ENCODE assay signal across 8 cellular contexts in the genomic region with DNA sequence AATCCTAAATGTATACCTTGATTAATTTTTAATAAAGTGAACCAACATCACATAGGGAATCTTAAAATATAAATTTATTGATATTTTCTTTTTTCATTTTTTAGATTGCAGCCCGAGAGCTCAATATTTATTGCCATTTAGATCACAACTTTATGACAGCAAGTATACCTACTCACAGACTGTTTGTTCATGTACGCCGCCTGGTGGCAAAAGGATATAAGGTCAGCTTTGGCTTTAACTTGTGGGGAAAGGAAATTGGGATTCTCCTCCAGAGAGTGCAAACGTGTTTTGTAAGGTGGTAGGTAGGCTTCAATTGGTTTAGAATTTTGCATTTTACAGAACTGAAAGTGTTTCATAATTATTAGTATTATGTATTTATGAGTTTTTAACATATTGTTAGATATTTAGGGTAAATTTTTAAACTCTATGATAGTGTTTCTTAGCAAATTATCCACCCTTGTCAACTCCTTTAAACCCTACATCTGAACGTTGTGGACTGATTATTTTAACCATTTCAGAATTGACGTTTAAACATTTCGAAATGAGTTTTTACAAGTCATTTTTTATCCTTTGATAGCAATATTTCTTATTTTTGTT. TPM values are rescaled to one million over a fixed set of nuclear protein-coding genes. Genes with fewer than 3 reads are reported as not detected.
DNase-seq lines count a peak whose midpoint lies in the region; ATAC-seq and TF ChIP-seq lines count a peak whose summit lies in the region.

No MANE protein-coding gene starts in this region.

- CTCF ChIA-PET in activated CD4-positive, alpha-beta T cell treated with anti-CD3 and anti-CD28 coated beads, Interleukin-2, amount 10 ng/mL, durations not matched to agents 7 days and 5 days (lab: Charles Lee) = interaction anchor here (0.5 to 1.5 kb wide), 5 partner anchors 9 to 633 kb away, joined by 3 to 7 read pairs (median 4); a partner anchor contains a TSS

- no peak overlapping the region for H3K4me3 Mint-ChIP-seq in activated CD4-positive, alpha-beta T cell treated with anti-CD3 and anti-CD28 coated beads, Interleukin-2, amount 10 ng/mL, durations not matched to agents 7 days and 5 days

- no peak overlapping the region for H3K4me3 ChIP-seq in lower lobe of right lung

- DNase-seq in DMS 273 treated with DMSO at 0.1 percent for 48 hours (lab: John Stamatoyannopoulos, UW) (peak; percentile 17), NCI-H748 (lab: John Stamatoyannopoulos, UW; ENCODE audit: unreplicated experiment) (peak; percentile 72), dermis blood vessel endothelial cell (peak; percentile 86), lower lobe of right lung (peak; percentile 64)
- DNase-seq in activated CD4-positive, alpha-beta T cell treated with anti-CD3 and anti-CD28 coated beads, Interleukin-2, amount 10 ng/mL, durations not matched to agents 7 days and 5 days = peak; percentile 83
- peak; percentile 19 for DNase-seq in stimulated activated CD8-positive, alpha-beta memory T cell treated with anti-CD3 and anti-CD28 coated beads, Interleukin-15, amount 100 ng/mL, for 24 hours (ENCODE audit: low read depth)

- peak; percentile 49 for ATAC-seq in HG02885 (IDR thresholded peaks at IDR 0.05; ENCODE audit: poor library complexity, unreplicated experiment)
- ATAC-seq in lower lobe of right lung = peak; percentile 64 to 71
- no peak for ATAC-seq in GM18873 (IDR thresholded peaks at IDR 0.05; ENCODE audit: low FRiP score, unreplicated experiment)

- H3K36me3 ChIP-seq in lower lobe of right lung = peaks cover 60% of the 10 kb centered on the region

- no peaks in the 10 kb centered on the region for H3K4me1 ChIP-seq in lower lobe of right lung

- H3K27ac ChIP-seq in lower lobe of right lung = no peak overlapping the region

- H3K36me3 Mint-ChIP-seq in activated CD4-positive, alpha-beta T cell treated with anti-CD3 and anti-CD28 coated beads, Interleukin-2, amount 10 ng/mL, durations not matched to agents 7 days and 5 days (ENCODE audit: low read depth) = peaks cover 36% of the 10 kb centered on the region

- H3K9me3 ChIP-seq in lower lobe of right lung = no peaks in the 10 kb centered on the region

- intact Hi-C loops in lower lobe of right lung (cut with DNase I) = loop anchor here (10.0 kb wide), 1 partner anchor 187 kb away; a partner anchor contains a TSS

- H3K27me3 ChIP-seq in lower lobe of right lung (ENCODE audit: low read depth) = no peaks in the 10 kb centered on the region

- peak; percentile 87 for TF ChIP-seq CTCF in lower lobe of right lung (IDR thresholded peaks at IDR 0.05)

- no peak overlapping the region for H3K27ac Mint-ChIP-seq in activated CD4-positive, alpha-beta T cell treated with anti-CD3 and anti-CD28 coated beads, Interleukin-2, amount 10 ng/mL, durations not matched to agents 7 days and 5 days

- H3K4me1 Mint-ChIP-seq in activated CD4-positive, alpha-beta T cell treated with anti-CD3 and anti-CD28 coated beads, Interleukin-2, amount 10 ng/mL, durations not matched to agents 7 days and 5 days = peaks cover 9% of the 10 kb centered on the region

- no peaks in the 10 kb centered on the region for H3K9me3 Mint-ChIP-seq in activated CD4-positive, alpha-beta T cell treated with anti-CD3 and anti-CD28 coated beads, Interleukin-2, amount 10 ng/mL, durations not matched to agents 7 days and 5 days

- POLR2A ChIA-PET in activated CD4-positive, alpha-beta T cell treated with anti-CD3 and anti-CD28 coated beads, Interleukin-2, amount 10 ng/mL, durations not matched to agents 7 days and 5 days (lab: Charles Lee) = interaction anchor here (0.6 kb wide), 1 partner anchor 331 kb away, joined by 3 read pairs; no protein-coding TSS in a partner anchor

- H3K27me3 Mint-ChIP-seq in activated CD4-positive, alpha-beta T cell treated with anti-CD3 and anti-CD28 coated beads, Interleukin-2, amount 10 ng/mL, durations not matched to agents 7 days and 5 days = no peaks in the 10 kb centered on the region

RNA-seq across cellular contexts. Expression of a gene that starts 17.5 kb away (rescaled TPM):
- 10 to 100 TPM; 83.4 to 90.6 TPM for total RNA-seq in activated CD4-positive, alpha-beta T cell treated with anti-CD3 and anti-CD28 coated beads, Interleukin-2, amount 10 ng/mL, durations not matched to agents 7 days and 5 days
- total RNA-seq in dermis blood vessel endothelial cell (13.6 and 40.4 TPM in 2 replicates), lower lobe of right lung (10.5 TPM)

RNA-seq across cellular contexts. Expression of a gene that starts 17.8 kb away (rescaled TPM):
- 10 to 100 TPM; 23.2 to 25.4 TPM for total RNA-seq in activated CD4-positive, alpha-beta T cell treated with anti-CD3 and anti-CD28 coated beads, Interleukin-2, amount 10 ng/mL, durations not matched to agents 7 days and 5 days
- total RNA-seq in dermis blood vessel endothelial cell (8.7 and 13.3 TPM in 2 replicates), lower lobe of right lung (17.0 TPM)

Comparison
In these comparisons a context has a peak if more than half of its experiments do, and no peak if none do; other contexts are left out.
1. DNase-seq: peak in every context shown above with its lines; median percentile 86 in dermis blood vessel endothelial cell; 83 in activated CD4-positive, alpha-beta T cell treated with anti-CD3 and anti-CD28 coated beads, Interleukin-2, amount 10 ng/mL, durations not matched to agents 7 days and 5 days; 72 in NCI-H748; 64 in lower lobe of right lung; 19 in stimulated activated CD8-positive, alpha-beta memory T cell treated with anti-CD3 and anti-CD28 coated beads, Interleukin-15, amount 100 ng/mL, for 24 hours; 17 in DMS 273 treated with DMSO at 0.1 percent for 48 hours.